8 cellular contexts compared by ENCODE assay signal in the genomic region with DNA sequence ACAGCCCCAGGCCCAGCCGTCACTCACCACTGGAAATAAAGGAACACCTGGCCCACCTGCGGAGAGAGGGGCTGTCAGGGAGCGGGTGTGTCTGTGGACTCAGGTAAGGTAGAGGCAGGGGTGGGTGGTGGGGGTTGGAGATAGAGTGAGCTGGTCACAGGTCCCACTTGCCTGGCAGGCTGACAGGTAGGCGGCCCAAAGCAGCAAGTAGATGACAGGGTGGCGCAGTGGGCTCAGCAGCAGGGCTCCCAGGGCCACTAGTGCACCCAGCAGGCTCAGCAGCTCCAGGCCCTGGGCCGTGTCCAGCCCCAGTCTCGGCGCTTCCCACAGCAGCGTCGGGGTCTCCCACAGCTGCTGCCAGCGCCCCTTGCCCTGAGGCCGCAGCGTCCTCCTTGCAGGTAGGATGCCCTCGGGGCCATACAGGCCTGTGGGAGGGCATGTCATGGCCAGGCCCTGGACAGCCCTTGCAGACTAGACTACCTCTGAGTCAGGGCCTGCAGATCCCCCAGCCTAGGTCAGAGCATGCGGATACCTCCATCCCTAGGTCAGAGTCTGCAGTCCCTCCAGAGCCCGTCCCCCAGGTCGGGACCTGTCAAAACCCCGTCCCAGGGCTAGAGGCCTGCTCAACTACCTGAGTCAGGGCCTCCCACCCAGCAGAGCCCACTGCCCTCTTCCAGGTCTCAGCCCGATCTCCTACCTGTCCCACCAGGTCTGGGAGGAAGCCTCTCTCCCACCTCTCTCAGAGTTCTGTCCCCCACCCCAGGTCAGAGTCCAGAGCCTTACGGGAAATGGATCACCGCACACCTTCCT. TPM values are rescaled to one million over a fixed set of nuclear protein-coding genes. Genes with fewer than 3 reads are reported as not detected.
DNase-seq lines count a peak whose midpoint lies in the region; ATAC-seq and TF ChIP-seq lines count a peak whose summit lies in the region.

No MANE protein-coding gene starts in this region.

- no peaks in the 10 kb centered on the region for H3K9me3 ChIP-seq in iPS-15b (ENCODE audit: control insufficient read depth, insufficient read depth, low read length)

- H3K9me3 Mint-ChIP-seq in activated naive CD8-positive, alpha-beta T cell treated with anti-CD3 and anti-CD28 coated beads, Interleukin-2, amount 10 ng/mL, durations not matched to agents 7 days and 5 days: no peaks in the 10 kb centered on the region
- no peaks in the 10 kb centered on the region for H3K9me3 Mint-ChIP-seq in stimulated activated effector memory CD8-positive, alpha-beta T cell treated with anti-CD3 and anti-CD28 coated beads, Interleukin-12 subunit alpha, Interleukin-12 subunit beta, amount 100 ng/mL, for 72 hours

- no peaks in the 10 kb centered on the region for H3K36me3 Mint-ChIP-seq in activated naive CD8-positive, alpha-beta T cell treated with anti-CD3 and anti-CD28 coated beads, Interleukin-2, amount 10 ng/mL, durations not matched to agents 7 days and 5 days
- peaks cover 56% of the 10 kb centered on the region for H3K36me3 Mint-ChIP-seq in stimulated activated effector memory CD8-positive, alpha-beta T cell treated with anti-CD3 and anti-CD28 coated beads, Interleukin-12 subunit alpha, Interleukin-12 subunit beta, amount 100 ng/mL, for 72 hours

- no peaks in the 10 kb centered on the region for H3K27me3 Mint-ChIP-seq in activated naive CD8-positive, alpha-beta T cell treated with anti-CD3 and anti-CD28 coated beads, Interleukin-2, amount 10 ng/mL, durations not matched to agents 7 days and 5 days

- ATAC-seq in HG03439 (IDR thresholded peaks at IDR 0.05; ENCODE audit: unreplicated experiment) (peak; percentile 5), HG02870 (IDR thresholded peaks at IDR 0.05; ENCODE audit: unreplicated experiment) (no peak), GM21360 (IDR thresholded peaks at IDR 0.05; ENCODE audit: unreplicated experiment) (no peak)
- ATAC-seq in activated naive CD8-positive, alpha-beta T cell treated with anti-CD3 and anti-CD28 coated beads, Interleukin-2, amount 10 ng/mL, durations not matched to agents 7 days and 5 days (ENCODE audit: low read depth): peak; percentile 4
- ATAC-seq in stimulated activated effector memory CD8-positive, alpha-beta T cell treated with anti-CD3 and anti-CD28 coated beads, Interleukin-12 subunit alpha, Interleukin-12 subunit beta, amount 100 ng/mL, for 72 hours: peak; percentile 1

- peak; percentile 58 for DNase-seq in GM10266 (ENCODE audit: extremely low spot score)
- no peak for DNase-seq in activated naive CD8-positive, alpha-beta T cell treated with anti-CD3 and anti-CD28 coated beads, Interleukin-2, amount 10 ng/mL, durations not matched to agents 7 days and 5 days
- peak in 1 of 2 donors; percentile 52 for DNase-seq in stimulated activated effector memory CD8-positive, alpha-beta T cell treated with anti-CD3 and anti-CD28 coated beads, Interleukin-12 subunit alpha, Interleukin-12 subunit beta, amount 100 ng/mL, for 72 hours (ENCODE audit: low spot score in 2 of 2)
- DNase-seq in cerebellar cortex (ENCODE audit: low spot score): no peak

- H3K4me1 Mint-ChIP-seq in activated naive CD8-positive, alpha-beta T cell treated with anti-CD3 and anti-CD28 coated beads, Interleukin-2, amount 10 ng/mL, durations not matched to agents 7 days and 5 days: peaks cover 10% of the 10 kb centered on the region
- H3K4me1 Mint-ChIP-seq in stimulated activated effector memory CD8-positive, alpha-beta T cell treated with anti-CD3 and anti-CD28 coated beads, Interleukin-12 subunit alpha, Interleukin-12 subunit beta, amount 100 ng/mL, for 72 hours: peaks cover 21% of the 10 kb centered on the region

- peak overlapping the region; percentile 89 for H3K9ac ChIP-seq in iPS-15b (ENCODE audit: low read depth, low read length)

- peak overlapping the region; percentile 73 for H3K4me3 ChIP-seq in iPS-15b (ENCODE audit: low read depth, low read length)

- POLR2A ChIA-PET in activated naive CD8-positive, alpha-beta T cell treated with anti-CD3 and anti-CD28 coated beads, Interleukin-2, amount 10 ng/mL, durations not matched to agents 7 days and 5 days (lab: Charles Lee): interaction anchor here (0.9 to 6.1 kb wide), 7 partner anchors 17 to 120 kb away, joined by 3 to 175 read pairs (median 12); partner anchors contain the start of genes SCO2 and TYMP

- TF ChIP-seq CTCF in GM10266 (IDR thresholded peaks at IDR 0.05; ENCODE audit: control insufficient read depth, insufficient read depth, low read depth, missing control alignments): no peak

- H3K36me3 ChIP-seq in iPS-15b (ENCODE audit: control insufficient read depth, insufficient read depth, low read length): peaks cover 20% of the 10 kb centered on the region

- peak overlapping the region; percentile 92 for H3K27ac Mint-ChIP-seq in activated naive CD8-positive, alpha-beta T cell treated with anti-CD3 and anti-CD28 coated beads, Interleukin-2, amount 10 ng/mL, durations not matched to agents 7 days and 5 days
- peak overlapping the region; percentile 97 for H3K27ac Mint-ChIP-seq in stimulated activated effector memory CD8-positive, alpha-beta T cell treated with anti-CD3 and anti-CD28 coated beads, Interleukin-12 subunit alpha, Interleukin-12 subunit beta, amount 100 ng/mL, for 72 hours

- H3K27me3 ChIP-seq in iPS-15b (ENCODE audit: control insufficient read depth, insufficient read depth, low read length): no peaks in the 10 kb centered on the region

- peak overlapping the region; percentile 97 for H3K4me3 Mint-ChIP-seq in activated naive CD8-positive, alpha-beta T cell treated with anti-CD3 and anti-CD28 coated beads, Interleukin-2, amount 10 ng/mL, durations not matched to agents 7 days and 5 days
- peak overlapping the region; percentile 96 for H3K4me3 Mint-ChIP-seq in stimulated activated effector memory CD8-positive, alpha-beta T cell treated with anti-CD3 and anti-CD28 coated beads, Interleukin-12 subunit alpha, Interleukin-12 subunit beta, amount 100 ng/mL, for 72 hours

- H3K4me1 ChIP-seq in iPS-15b (ENCODE audit: control insufficient read depth, insufficient read depth, low read length): peaks cover 3% of the 10 kb centered on the region

RNA-seq across cellular contexts. Expression of gene LMF2, which starts 0.7 kb away (rescaled TPM):
- total RNA-seq in activated naive CD8-positive, alpha-beta T cell treated with anti-CD3 and anti-CD28 coated beads, Interleukin-2, amount 10 ng/mL, durations not matched to agents 7 days and 5 days: 100 to 1,000 TPM; 128 to 141 TPM

RNA-seq across cellular contexts. Expression of gene NCAPH2, which starts 1.2 kb away (rescaled TPM):
- 100 to 1,000 TPM; 126 TPM for total RNA-seq in activated naive CD8-positive, alpha-beta T cell treated with anti-CD3 and anti-CD28 coated beads, Interleukin-2, amount 10 ng/mL, durations not matched to agents 7 days and 5 days

RNA-seq across cellular contexts. Expression of gene SCO2, which starts 18.6 kb away (rescaled TPM):
- total RNA-seq in activated naive CD8-positive, alpha-beta T cell treated with anti-CD3 and anti-CD28 coated beads, Interleukin-2, amount 10 ng/mL, durations not matched to agents 7 days and 5 days: 10 to 100 TPM in 1 of 2 experiments, 1 to 10 TPM in 1; 8.1 to 12.8 TPM

RNA-seq across cellular contexts. Expression of gene MIOX, which starts 20.2 kb away (rescaled TPM):
- total RNA-seq in activated naive CD8-positive, alpha-beta T cell treated with anti-CD3 and anti-CD28 coated beads, Interleukin-2, amount 10 ng/mL, durations not matched to agents 7 days and 5 days: not detected

RNA-seq across cellular contexts. Expression of gene TYMP, which starts 23.0 kb away (rescaled TPM):
- 10 to 100 TPM; 86.3 to 94.5 TPM for total RNA-seq in activated naive CD8-positive, alpha-beta T cell treated with anti-CD3 and anti-CD28 coated beads, Interleukin-2, amount 10 ng/mL, durations not matched to agents 7 days and 5 days

Comparison
In these comparisons a context has a peak if more than half of its experiments do, and no peak if none do; other contexts are left out.
1. ATAC-seq: peak in HG03439 (single experiment), activated naive CD8-positive, alpha-beta T cell treated with anti-CD3 and anti-CD28 coated beads, Interleukin-2, amount 10 ng/mL, durations not matched to agents 7 days and 5 days (single experiment) and stimulated activated effector memory CD8-positive, alpha-beta T cell treated with anti-CD3 and anti-CD28 coated beads, Interleukin-12 subunit alpha, Interleukin-12 subunit beta, amount 100 ng/mL, for 72 hours (single experiment); none in HG02870 (single experiment) and GM21360 (single experiment).